Comparison of ENCODE assay signal across 8 cellular contexts in genomic region chr12:56633465-56634241, GRCh38. TPM values are rescaled to one million over a fixed set of nuclear protein-coding genes. Genes with fewer than 3 reads are reported as not detected.
DNase-seq lines count a peak whose midpoint lies in the region; ATAC-seq and TF ChIP-seq lines count a peak whose summit lies in the region.

No MANE protein-coding gene starts in this region.

- peak overlapping the region; percentile 96 to 99 (median 97) for H3K27ac Mint-ChIP-seq in brain

- H3K4me1 ChIP-seq in cardiac muscle cell (ENCODE audit: low read depth) (peaks cover 31% of the 10 kb centered on the region), upper lobe of left lung (peaks cover 46 to 63% (median 50%) of the 10 kb centered on the region in 4 donors)

- H3K4me3 Mint-ChIP-seq in brain = peak overlapping the region; percentile 86 to 99 (median 92)

- peaks cover 82% of the 10 kb centered on the region for H3K4me1 Mint-ChIP-seq in brain

- intact Hi-C loops in left cardiac atrium (cut with DNase I) = loop anchor here in 1 of 2 donors (5.0 kb wide), 1 partner anchor 111 kb away; the partner anchor contains the start of gene RBMS2

- H3K4me3 ChIP-seq in cardiac muscle cell (peak overlapping the region; percentile 86), upper lobe of left lung (peak overlapping the region; percentile 75 to 83 (median 80))

- H3K27me3 ChIP-seq in cardiac muscle cell = no peaks in the 10 kb centered on the region
- H3K27me3 ChIP-seq in upper lobe of left lung = no peaks in the 10 kb centered on the region

- H3K9me3 ChIP-seq in cardiac muscle cell (ENCODE audit: low read depth) (no peaks in the 10 kb centered on the region), upper lobe of left lung (no peaks in the 10 kb centered on the region)

- no peak for TF ChIP-seq POLR2A in upper lobe of left lung (IDR thresholded peaks at IDR 0.05)

- 58 to 66% methylated on average over 13 of the region's 13 CpGs for WGBS in upper lobe of left lung, 2 donors

- H3K9me3 Mint-ChIP-seq in brain = peaks cover 0 to 2% (median 0%) of the 10 kb centered on the region in 5 experiments

- H3K27me3 Mint-ChIP-seq in brain = peaks cover 14% of the 10 kb centered on the region

- TF ChIP-seq EP300 in upper lobe of left lung (IDR thresholded peaks at IDR 0.05) = no peak

- peaks cover 9% of the 10 kb centered on the region for H3K36me3 ChIP-seq in cardiac muscle cell
- peaks cover 10 to 15% (median 12%) of the 10 kb centered on the region in 4 donors for H3K36me3 ChIP-seq in upper lobe of left lung

- peaks cover 12% of the 10 kb centered on the region for H3K36me3 Mint-ChIP-seq in brain

- TF ChIP-seq CTCF in cardiac muscle cell (IDR thresholded peaks at IDR 0.05; ENCODE audit: low read depth, low read length) (no peak), brain (conservative IDR thresholded peaks at IDR 0.05) (no peak), upper lobe of left lung (IDR thresholded peaks at IDR 0.05) (no peak)

- DNase-seq in cardiac muscle cell (ENCODE audit: low read depth in 1 of 2, low spot score in 1 of 2) (no peak), left cardiac atrium (no peak), medulla oblongata (ENCODE audit: extremely low spot score) (peak; percentile 30), upper lobe of left lung (no peak), ecto neural progenitor cell (ENCODE audit: low spot score) (no peak)

- H3K27ac ChIP-seq in cardiac muscle cell (peak overlapping the region; percentile 88), upper lobe of left lung (peak overlapping the region; percentile 86 to 99 (median 94))

- ATAC-seq in left cardiac atrium = no peak
- no peak for ATAC-seq in upper lobe of left lung (ENCODE audit: low FRiP score in 2 of 2)
- no peak for ATAC-seq in GM18867 (IDR thresholded peaks at IDR 0.05; ENCODE audit: unreplicated experiment)
- ATAC-seq in HG02610 (IDR thresholded peaks at IDR 0.05; ENCODE audit: unreplicated experiment) = no peak

RNA-seq across cellular contexts. Expression of gene BAZ2A, which starts 3.5 kb away (rescaled TPM):
- total RNA-seq in cardiac muscle cell (72.4 and 153 TPM in 2 replicates), left cardiac atrium (10 to 100 TPM; 38.3 to 54.1 TPM), upper lobe of left lung (100 to 1,000 TPM in 2 of 6 donors, 10 to 100 TPM in 4; 74.5 to 245 (median 95.5) TPM)
- polyA plus RNA-seq in cardiac muscle cell (65.0 and 104 TPM in 2 replicates), brain (ENCODE audit: insufficient read depth, low read depth, low replicate concordance) (45.1 TPM)

RNA-seq across cellular contexts. Expression of gene ATP5F1B, which starts 12.1 kb away (rescaled TPM):
- total RNA-seq in cardiac muscle cell = 1,322 and 1,661 TPM in 2 replicates
- 3,161 and 3,964 TPM in 2 replicates for polyA plus RNA-seq in cardiac muscle cell
- total RNA-seq in left cardiac atrium = 1,000 to 10,000 TPM; 1,539 to 1,844 TPM
- 812 TPM for polyA plus RNA-seq in brain (ENCODE audit: insufficient read depth, low read depth, low replicate concordance)
- 100 to 1,000 TPM; 245 to 404 (median 317) TPM for total RNA-seq in upper lobe of left lung

RNA-seq across cellular contexts. Expression of gene PTGES3, which starts 54.4 kb away (rescaled TPM):
- total RNA-seq in cardiac muscle cell (59.9 and 82.2 TPM in 2 replicates), left cardiac atrium (100 to 1,000 TPM; 126 to 138 TPM), upper lobe of left lung (100 to 1,000 TPM in 3 of 6 donors, 10 to 100 TPM in 3; 41.9 to 156 (median 105) TPM)
- polyA plus RNA-seq in cardiac muscle cell (210 and 262 TPM in 2 replicates), brain (ENCODE audit: insufficient read depth, low read depth, low replicate concordance) (239 TPM)
